ENCODE assay signal across 10 cellular contexts in the genomic region with DNA sequence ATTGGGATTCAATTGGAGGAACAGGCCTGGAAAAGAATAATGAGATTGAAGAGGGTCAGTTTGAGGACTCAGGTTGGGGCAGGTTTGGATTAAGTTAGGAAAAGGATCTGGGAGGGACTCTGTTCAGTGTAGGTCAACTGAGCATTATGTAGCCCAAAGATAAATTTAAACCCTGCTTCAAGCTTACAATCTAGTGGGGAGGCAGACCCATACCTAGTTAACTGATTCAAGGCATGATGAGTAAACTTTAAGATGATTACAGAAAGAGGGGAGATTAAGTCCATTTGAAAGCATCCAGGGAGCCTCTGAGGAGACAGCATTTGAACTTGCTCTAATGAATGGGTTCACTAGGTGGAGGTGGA. TPM values are rescaled to one million over a fixed set of nuclear protein-coding genes. Genes with fewer than 3 reads are reported as not detected.
DNase-seq lines count a peak whose midpoint lies in the region; ATAC-seq, FAIRE-seq and TF ChIP-seq lines count a peak whose summit lies in the region.
"Had no signal": no experiment of that assay in that cellular context is flagged by ENCODE, and none has a peak within 500 bp of the region (broad histone marks: within the 10 kb centered on the region; RNA-seq: fewer than 3 reads in every experiment).

No MANE protein-coding gene starts in this region.

- ATAC-seq in heart left ventricle (no peak), lower lobe of right lung (no peak)
- no peak for ATAC-seq in activated CD8-positive, alpha-beta T cell treated with anti-CD3 and anti-CD28 coated beads for 36 hours

- DNase-seq in heart left ventricle (no peak), cardiac septum (ENCODE audit: low spot score) (no peak), lower lobe of right lung (no peak), transverse colon (no peak), RCC 7860 (ENCODE audit: low spot score) (no peak), NCI-H1436 treated with DMSO at 0.1 percent for 48 hours (lab: John Stamatoyannopoulos, UW) (no peak), erythroblast (lab: John Stamatoyannopoulos, UW) (no peak)
- DNase-seq in activated CD8-positive, alpha-beta T cell treated with anti-CD3 and anti-CD28 coated beads for 36 hours: no peak
- DNase-seq: foreskin keratinocyte, NCI-H187 treated with DMSO at 0.1 percent for 48 hours had no signal

- no peaks in the 10 kb centered on the region for H3K9me3 Mint-ChIP-seq in activated CD8-positive, alpha-beta T cell treated with anti-CD3 and anti-CD28 coated beads for 36 hours

- FAIRE-seq in RCC 7860 (lab: Jason Lieb, UNC): no peak

- H3K27me3 ChIP-seq in heart left ventricle (no peaks in the 10 kb centered on the region), lower lobe of right lung (ENCODE audit: low read depth) (no peaks in the 10 kb centered on the region), transverse colon (no peaks in the 10 kb centered on the region)
- H3K27me3 ChIP-seq: foreskin keratinocyte had no signal

- TF ChIP-seq EP300 in transverse colon (IDR thresholded peaks at IDR 0.05; ENCODE audit: low read depth): no peak

- H3K27me3 Mint-ChIP-seq in activated CD8-positive, alpha-beta T cell treated with anti-CD3 and anti-CD28 coated beads for 36 hours: no peaks in the 10 kb centered on the region

- H3K4me1 Mint-ChIP-seq in activated CD8-positive, alpha-beta T cell treated with anti-CD3 and anti-CD28 coated beads for 36 hours (ENCODE audit: low read depth): peaks cover 83% of the 10 kb centered on the region

- no peak for TF ChIP-seq CTCF in heart left ventricle (IDR thresholded peaks at IDR 0.05)
- TF ChIP-seq CTCF in activated CD8-positive, alpha-beta T cell treated with anti-CD3 and anti-CD28 coated beads for 36 hours (IDR thresholded peaks at IDR 0.05): no peak
- TF ChIP-seq CTCF in lower lobe of right lung (IDR thresholded peaks at IDR 0.05): no peak
- no peak for TF ChIP-seq CTCF in transverse colon (IDR thresholded peaks at IDR 0.05)

- peaks cover 52% of the 10 kb centered on the region for H3K36me3 Mint-ChIP-seq in activated CD8-positive, alpha-beta T cell treated with anti-CD3 and anti-CD28 coated beads for 36 hours (ENCODE audit: low read depth)

- intact Hi-C loops in heart left ventricle (cut with DNase I) (loop anchor here in 1 of 10 donors (2.0 kb wide), 1 partner anchor 20 kb away; no protein-coding TSS in a partner anchor), cardiac septum (cut with DNase I) (no loop called here), lower lobe of right lung (cut with DNase I) (no loop called here), transverse colon (cut with DNase I; ENCODE audit: low total_unique reads) (no loop called here)
- intact Hi-C loops in activated CD8-positive, alpha-beta T cell treated with anti-CD3 and anti-CD28 coated beads for 36 hours (cut with micrococcal nuclease): loop anchor here (10.0 kb wide), 1 partner anchor 264 kb away; a partner anchor contains a TSS

- TF ChIP-seq POLR2A in heart left ventricle (IDR thresholded peaks at IDR 0.05) (no peak), transverse colon (IDR thresholded peaks at IDR 0.05) (no peak), erythroblast (IDR thresholded peaks at IDR 0.05; ENCODE audit: low read length) (no peak)

- H3K4me3 ChIP-seq in heart left ventricle (peak overlapping the region in 1 of 12 donors; percentile 38), lower lobe of right lung (no peak overlapping the region), transverse colon (no peak overlapping the region)

- H3K27ac ChIP-seq in heart left ventricle: peak overlapping the region; percentile 7 to 90 (median 78)
- H3K27ac ChIP-seq in lower lobe of right lung: peak overlapping the region; percentile 75
- peak overlapping the region; percentile 32 to 69 (median 63) for H3K27ac ChIP-seq in transverse colon
- H3K27ac ChIP-seq: foreskin keratinocyte had no signal

- H3K36me3 ChIP-seq in heart left ventricle (peaks cover 0 to 35% (median 20%) of the 10 kb centered on the region in 9 donors), lower lobe of right lung (peaks cover 41% of the 10 kb centered on the region), transverse colon (peaks cover 0 to 14% (median 6%) of the 10 kb centered on the region in 4 donors)

- peak overlapping the region; percentile 90 for H3K27ac Mint-ChIP-seq in activated CD8-positive, alpha-beta T cell treated with anti-CD3 and anti-CD28 coated beads for 36 hours

- H3K4me1 ChIP-seq in heart left ventricle (peaks cover 7 to 80% (median 35%) of the 10 kb centered on the region in 12 donors), lower lobe of right lung (peaks cover 47% of the 10 kb centered on the region), transverse colon (peaks cover 0 to 35% (median 7%) of the 10 kb centered on the region in 4 donors)

- peak overlapping the region; percentile 56 for H3K4me3 Mint-ChIP-seq in activated CD8-positive, alpha-beta T cell treated with anti-CD3 and anti-CD28 coated beads for 36 hours

- in situ Hi-C loops in transverse colon (cut with MboI; ENCODE audit: low pct_ligation_motif_present in 1 of 4, low pct_unique_long_range_greater_than_20kb in 1 of 4, low sequenced_read_pairs in 3 of 4): no loop called here

- POLR2A ChIA-PET in activated CD8-positive, alpha-beta T cell treated with anti-CD3 and anti-CD28 coated beads for 36 hours (lab: Charles Lee): interaction anchor here (1.2 to 35.7 kb wide), 6 partner anchors 9 to 92 kb away, joined by 4 to 1181 read pairs (median 8); a partner anchor contains a TSS

- H3K9me3 ChIP-seq in heart left ventricle (no peaks in the 10 kb centered on the region), lower lobe of right lung (no peaks in the 10 kb centered on the region), transverse colon (no peaks in the 10 kb centered on the region)

- CTCF ChIA-PET in activated CD8-positive, alpha-beta T cell treated with anti-CD3 and anti-CD28 coated beads for 36 hours (lab: Charles Lee): interaction anchor here (0.6 to 56.2 kb wide), 4 partner anchors 9 to 39 kb away, joined by 3 to 2542 read pairs (median 35); a partner anchor contains a TSS

RNA-seq across cellular contexts. Expression of a gene that starts 11.4 kb away (rescaled TPM):
- total RNA-seq in heart left ventricle: under 1 TPM in 2 of 9 donors, not detected in 7; 0.18 to 0.64 TPM
- under 1 TPM in 1 of 2 donors, not detected in 1; 0.07 TPM for polyA plus RNA-seq in heart left ventricle
- total RNA-seq in cardiac septum: not detected
- total RNA-seq in activated CD8-positive, alpha-beta T cell treated with anti-CD3 and anti-CD28 coated beads for 36 hours: 100 to 1,000 TPM; 713 to 724 TPM
- total RNA-seq in lower lobe of right lung: not detected
- total RNA-seq in transverse colon: not detected
- total RNA-seq: foreskin keratinocyte had no signal
- polyA plus RNA-seq: foreskin keratinocyte had no signal

RNA-seq across cellular contexts. Expression of a gene that starts 13.3 kb away (rescaled TPM):
- total RNA-seq in heart left ventricle (10 to 100 TPM in 8 of 9 donors, 1 to 10 TPM in 1; 10.0 to 17.8 (median 12.4) TPM), cardiac septum (9.5 TPM), lower lobe of right lung (17.8 TPM), transverse colon (10 to 100 TPM; 13.7 to 29.5 (median 22.9) TPM)
- 10 to 100 TPM; 18.2 to 22.9 TPM for polyA plus RNA-seq in heart left ventricle
- total RNA-seq in activated CD8-positive, alpha-beta T cell treated with anti-CD3 and anti-CD28 coated beads for 36 hours: 10 to 100 TPM; 11.3 to 13.0 TPM

RNA-seq across cellular contexts. Expression of a gene that starts 14.3 kb away (rescaled TPM):
- total RNA-seq in heart left ventricle (1 to 10 TPM; 1.1 to 3.5 (median 1.4) TPM), cardiac septum (2.6 TPM), lower lobe of right lung (1.6 TPM), transverse colon (under 1 TPM in 2 of 4 donors, not detected in 2; 0.82 to 0.95 TPM)
- 1 to 10 TPM; 1.3 to 2.2 TPM for polyA plus RNA-seq in heart left ventricle
- total RNA-seq in activated CD8-positive, alpha-beta T cell treated with anti-CD3 and anti-CD28 coated beads for 36 hours: 1 to 10 TPM in 1 of 2 experiments, under 1 TPM in 1; 0.86 to 1.1 TPM

RNA-seq across cellular contexts. Expression of a gene that starts 14.7 kb away (rescaled TPM):
- total RNA-seq in heart left ventricle (1 to 10 TPM in 3 of 9 donors, under 1 TPM in 5, not detected in 1; 0.32 to 7.6 (median 0.51) TPM), cardiac septum (0.38 TPM), lower lobe of right lung (4.5 TPM), transverse colon (1 to 10 TPM in 1 of 4 donors, under 1 TPM in 1, not detected in 2; 0.41 to 1.1 TPM)
- under 1 TPM; 0.15 to 0.32 TPM for polyA plus RNA-seq in heart left ventricle
- 10 to 100 TPM; 89.2 to 92.5 TPM for total RNA-seq in activated CD8-positive, alpha-beta T cell treated with anti-CD3 and anti-CD28 coated beads for 36 hours

RNA-seq across cellular contexts. Expression of a gene that starts 18.9 kb away (rescaled TPM):
- total RNA-seq in heart left ventricle (100 to 1,000 TPM; 122 to 209 (median 164) TPM), cardiac septum (201 TPM), lower lobe of right lung (265 TPM), transverse colon (100 to 1,000 TPM; 147 to 519 (median 271) TPM)
- 100 to 1,000 TPM; 162 to 193 TPM for polyA plus RNA-seq in heart left ventricle
- total RNA-seq in activated CD8-positive, alpha-beta T cell treated with anti-CD3 and anti-CD28 coated beads for 36 hours: 100 to 1,000 TPM; 568 to 572 TPM

Comparison
In these comparisons a context has a peak if more than half of its experiments do, and no peak if none do; other contexts are left out.
1. RNA of a gene that starts 11.4 kb away (total RNA-seq): 713 to 724 TPM in activated CD8-positive, alpha-beta T cell treated with anti-CD3 and anti-CD28 coated beads for 36 hours; not detected in lower lobe of right lung (single experiment), 0.18 to 0.64 TPM in heart left ventricle, not detected in cardiac septum (single experiment) and not detected in transverse colon; every median in the first group is over 100 times any median in the second.
2. Peak in every context shown above with its lines, with median percentiles within 50 percentile points of each other: H3K27ac ChIP-seq.